ENCODE assay signal across 8 cellular contexts in genomic region chr1:155245163-155245524, GRCh38. TPM values are rescaled to one million over a fixed set of nuclear protein-coding genes. Genes with fewer than 3 reads are reported as not detected.
A peak's percentile ranks its signal among the peaks of the same experiment; 100 is the strongest.
DNase-seq lines count a peak whose midpoint lies in the region; ATAC-seq and TF ChIP-seq lines count a peak whose summit lies in the region.

No MANE protein-coding gene starts in this region.

- H3K36me3 ChIP-seq in ES-I3 (ENCODE audit: insufficient read depth, low read length) (no peaks in the 10 kb centered on the region; the same call in 1 of the 2 replicates), PC-3 (ENCODE audit: low read depth, low read length) (peaks cover 15% of the 10 kb centered on the region; the same call in 1 of the 2 replicates), trophoblast cell (ENCODE audit: control insufficient read depth in 1 of 2, insufficient read depth in 2 of 2, low read length in 2 of 2) (peaks cover 16 to 17% of the 10 kb centered on the region in 2 experiments)

- no peak overlapping the region for H3K23ac ChIP-seq in trophoblast cell (ENCODE audit: low read length)

- WGBS in trophoblast cell (ENCODE audit: extremely low coverage, insufficient coverage, insufficient read length) = no CpG with 5 or more reads among the region's 8 CpGs

- peak overlapping the region; percentile 65 for H3K14ac ChIP-seq in trophoblast cell (ENCODE audit: low read length)

- H4K91ac ChIP-seq in trophoblast cell (ENCODE audit: low read depth, low read length) = peak overlapping the region; percentile 65

- BruUV-seq in PC-3 (replicated peaks; lab: Mats Ljungman, UMichigan) = no TSS peak

- peaks cover 5% of the 10 kb centered on the region; the same call in 1 of the 2 replicates for H3K4me1 ChIP-seq in ES-I3 (ENCODE audit: insufficient read depth, low read length)
- H3K4me1 ChIP-seq in PC-3 (ENCODE audit: insufficient read depth, low read length) = peaks cover 27% of the 10 kb centered on the region
- H3K4me1 ChIP-seq in trophoblast cell (ENCODE audit: control insufficient read depth in 1 of 2, insufficient read depth in 2 of 2, low read length in 2 of 2) = peaks cover 2 to 12% of the 10 kb centered on the region in 2 experiments

- H3K9me3 ChIP-seq in ES-I3 (ENCODE audit: control insufficient read depth, insufficient read depth, low read length) (no peaks in the 10 kb centered on the region), PC-3 (ENCODE audit: low read length) (no peaks in the 10 kb centered on the region), trophoblast cell (ENCODE audit: insufficient read depth, low read depth, low read length) (peaks cover 2% of the 10 kb centered on the region)

- no peak overlapping the region for H2BK12ac ChIP-seq in trophoblast cell (ENCODE audit: low read length)

- ATAC-seq in PC-3 (no peak), GM18909 (IDR thresholded peaks at IDR 0.05; ENCODE audit: poor library complexity, unreplicated experiment) (no peak)

- no peak overlapping the region for H2AK5ac ChIP-seq in trophoblast cell (ENCODE audit: low read length)

- POLR2A ChIA-PET in PC-3 (lab: Charles Lee; ENCODE audit: unreplicated experiment) = no interaction called here

- peak overlapping the region; percentile 12 for H4K12ac ChIP-seq in trophoblast cell (ENCODE audit: low read depth, low read length)

- H3K79me1 ChIP-seq in trophoblast cell (ENCODE audit: low read length) = peaks cover 8% of the 10 kb centered on the region

- no peak overlapping the region for H3K4ac ChIP-seq in trophoblast cell (ENCODE audit: low read depth, low read length)

- peak overlapping the region; percentile 79 for H4K8ac ChIP-seq in trophoblast cell (ENCODE audit: low read depth, low read length)

- peak overlapping the region; percentile 55 for H2BK5ac ChIP-seq in trophoblast cell (ENCODE audit: low read depth, low read length, poor library complexity)

- H2AFZ ChIP-seq in PC-3 (ENCODE audit: low read length) = peak overlapping the region; percentile 88
- peak overlapping the region; percentile 70 for H2AFZ ChIP-seq in trophoblast cell (ENCODE audit: insufficient read depth, low read length, poor library complexity)

- CTCF ChIA-PET in PC-3 (lab: Charles Lee) = no interaction called here

- H4K20me1 ChIP-seq in PC-3 (ENCODE audit: low read length) = no peaks in the 10 kb centered on the region

- H3K9me2 ChIP-seq in PC-3 (replicated peaks; ENCODE audit: low read length) = no peaks in the 10 kb centered on the region

- H3K27me3 ChIP-seq in PC-3 (ENCODE audit: low read length) (no peaks in the 10 kb centered on the region), trophoblast cell (ENCODE audit: insufficient read depth, low read length) (no peaks in the 10 kb centered on the region)

- H3K4me2 ChIP-seq in PC-3 (ENCODE audit: low read length) (peak overlapping the region; percentile 87), trophoblast cell (ENCODE audit: low read length) (peak overlapping the region; percentile 87)

- TF ChIP-seq CTCF in PC-3 (conservative IDR thresholded peaks at IDR 0.05; ENCODE audit: low read depth, low read length) (no peak), epithelial cell of proximal tubule (conservative IDR thresholded peaks at IDR 0.05; ENCODE audit: low read depth, low read length) (no peak)

- H2BK120ac ChIP-seq in trophoblast cell (ENCODE audit: insufficient read depth, low read length, poor library complexity) = peak overlapping the region; percentile 36

- intact Hi-C loops in PC-3 (cut with micrococcal nuclease) = loop anchor here (2.0 kb wide), 1 partner anchor 64 kb away; the partner anchor contains the start of gene FDPS

- peaks cover 11% of the 10 kb centered on the region for H3K79me2 ChIP-seq in PC-3 (ENCODE audit: low read length)
- peaks cover 1% of the 10 kb centered on the region for H3K79me2 ChIP-seq in trophoblast cell (ENCODE audit: control insufficient read depth, insufficient read depth, low read length, poor library complexity)

- no peaks in the 10 kb centered on the region for H3F3A ChIP-seq in PC-3 (ENCODE audit: low read length, unreplicated experiment)

- DNase-seq in PC-3 = no peak
- no peak for DNase-seq in epithelial cell of proximal tubule (ENCODE audit: low read depth)
- DNase-seq in trophoblast cell = no peak
- DNase-seq in NCI-H2196 (lab: John Stamatoyannopoulos, UW; ENCODE audit: unreplicated experiment) = no peak
- no peak for DNase-seq in stimulated activated CD4-positive, alpha-beta T cell treated with anti-CD3 and anti-CD28 coated beads, Interleukin-15, amount 100 ng/mL, for 24 hours
- no peak for DNase-seq in amniotic stem cell (lab: John Stamatoyannopoulos, UW)

- H3K27ac ChIP-seq in PC-3 (ENCODE audit: low read length) (peak overlapping the region; percentile 54), trophoblast cell (ENCODE audit: low read depth, low read length) (peak overlapping the region; percentile 87)

- H3K18ac ChIP-seq in trophoblast cell (ENCODE audit: low read length) = peak overlapping the region; percentile 40

- peak overlapping the region; percentile 31 for H3K9ac ChIP-seq in ES-I3 (ENCODE audit: low read depth, low read length)
- peak overlapping the region; percentile 71 for H3K9ac ChIP-seq in PC-3 (ENCODE audit: low read length)
- no peak overlapping the region for H3K9ac ChIP-seq in trophoblast cell (ENCODE audit: low read length)

- peak overlapping the region; percentile 77 for H3K4me3 ChIP-seq in PC-3 (ENCODE audit: low read length)
- peak overlapping the region; percentile 78 for H3K4me3 ChIP-seq in epithelial cell of proximal tubule (ENCODE audit: low read depth, low read length)
- peak overlapping the region; percentile 7 for H3K4me3 ChIP-seq in trophoblast cell (ENCODE audit: low read depth, low read length)

RNA-seq across cellular contexts. Expression of gene ENTREP3, which starts 10.1 kb away (rescaled TPM):
- 30.9 and 54.7 TPM in 2 replicates for total RNA-seq in PC-3 (2014; rRNA removed)
- 10.8 and 15.9 TPM in 2 replicates for total RNA-seq in epithelial cell of proximal tubule
- 38.7 and 39.3 TPM in 2 replicates for polyA plus RNA-seq in trophoblast cell (2013)

RNA-seq across cellular contexts. Expression of gene SCAMP3, which starts 17.0 kb away (rescaled TPM):
- total RNA-seq in PC-3 (2014; rRNA removed) (218 and 219 TPM in 2 replicates), epithelial cell of proximal tubule (61.8 and 89.7 TPM in 2 replicates)
- 71.1 and 75.0 TPM in 2 replicates for polyA plus RNA-seq in trophoblast cell (2013)

RNA-seq across cellular contexts. Expression of gene CLK2, which starts 28.2 kb away (rescaled TPM):
- total RNA-seq in PC-3 (2014; rRNA removed) = 44.5 and 49.9 TPM in 2 replicates
- 20.7 and 43.7 TPM in 2 replicates for total RNA-seq in epithelial cell of proximal tubule
- 48.9 and 52.4 TPM in 2 replicates for polyA plus RNA-seq in trophoblast cell (2013)

RNA-seq across cellular contexts. Expression of gene HCN3, which starts 32.1 kb away (rescaled TPM):
- total RNA-seq in PC-3 (2014; rRNA removed) = 1.8 and 1.9 TPM in 2 replicates
- total RNA-seq in epithelial cell of proximal tubule = 0.72 and 8.1 TPM in 2 replicates
- 2.5 and 2.8 TPM in 2 replicates for polyA plus RNA-seq in trophoblast cell (2013)

RNA-seq across cellular contexts. Expression of gene MTX1, which starts 36.6 kb away (rescaled TPM):
- total RNA-seq in PC-3 (2014; rRNA removed) = 141 and 152 TPM in 2 replicates
- 75.2 and 132 TPM in 2 replicates for total RNA-seq in epithelial cell of proximal tubule
- 39.6 and 40.4 TPM in 2 replicates for polyA plus RNA-seq in trophoblast cell (2013)

Comparison
In these comparisons a context has a peak if more than half of its experiments do, and no peak if none do; other contexts are left out.
1. H3K4me3 ChIP-seq: peak in every context shown above with its lines; median percentile 78 in epithelial cell of proximal tubule; 77 in PC-3; 7 in trophoblast cell.